In the genomic region with DNA sequence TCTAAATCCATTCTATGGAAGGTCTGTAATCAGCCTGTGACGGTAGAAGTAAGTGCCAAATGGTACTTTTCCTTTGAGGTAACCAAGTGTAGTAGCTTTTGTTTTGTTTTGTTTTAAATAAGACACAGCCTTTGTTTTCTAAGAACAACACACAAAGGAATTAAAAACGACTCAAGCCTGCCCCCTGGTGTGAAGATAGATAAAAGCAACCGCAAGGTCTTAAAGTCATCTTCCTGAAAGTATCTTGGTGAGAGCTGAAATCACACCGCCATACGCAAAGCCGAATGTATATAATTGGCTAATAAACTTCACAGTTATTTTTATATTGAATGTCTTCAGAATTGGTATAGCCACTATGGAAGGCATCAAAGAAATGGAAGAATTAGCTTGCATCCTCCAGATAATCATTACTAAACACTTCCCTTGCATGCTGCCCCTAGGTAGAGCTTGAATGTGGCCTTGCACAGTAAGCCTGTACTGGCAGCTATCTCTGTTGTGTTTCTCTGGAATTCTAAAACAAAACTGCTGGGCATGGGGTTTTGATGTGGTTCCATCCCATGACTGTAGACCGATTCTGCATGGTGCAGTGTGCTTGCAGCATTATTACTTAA, we compare ENCODE assay signal across 8 cellular contexts.
DNase-seq lines count a peak whose midpoint lies in the region; ATAC-seq and TF ChIP-seq lines count a peak whose summit lies in the region.

No MANE protein-coding gene starts in this region.

- DNase-seq in AG20443 (ENCODE audit: low spot score) (peak; percentile 53), NCI-H526 (lab: John Stamatoyannopoulos, UW) (peak; percentile 70 to 93), adrenal gland (peak; percentile 55 to 88 (median 69)), iPS DF 6.9 (ENCODE audit: low read depth, low spot score) (peak; percentile 43), HPDE6-E6E7 (ENCODE audit: extremely low spot score) (no peak)
- DNase-seq in stimulated activated CD4-positive, alpha-beta T cell treated with anti-CD3 and anti-CD28 coated beads, Interleukin-2, amount 100 ng/mL, for 24 hours, result peak; percentile 40 to 50

- WGBS in adrenal gland, 4 donors, result 22 to 31% (median 25%) methylated on average over 7 of the region's 7 CpGs
- WGBS in iPS DF 6.9 (ENCODE audit: insufficient coverage, insufficient read length), result no CpG with 5 or more reads among the region's 7 CpGs

- peak; percentile 86 for ATAC-seq in HG03439 (IDR thresholded peaks at IDR 0.05; ENCODE audit: unreplicated experiment)

- no peak for TF ChIP-seq POLR2A in adrenal gland (IDR thresholded peaks at IDR 0.05)

- intact Hi-C loops in adrenal gland (cut with DNase I), result loop anchor here (2.0 to 10.0 kb wide), 5 partner anchors 195 to 475 kb away; no protein-coding TSS in a partner anchor

- H3K27me3 ChIP-seq in adrenal gland (no peaks in the 10 kb centered on the region), iPS DF 6.9 (ENCODE audit: control insufficient read depth, insufficient read depth, low read length) (no peaks in the 10 kb centered on the region)

- H3K4me3 ChIP-seq in GM12875 (ENCODE audit: low read depth, low read length) (no peak overlapping the region), adrenal gland (no peak overlapping the region), iPS DF 6.9 (ENCODE audit: low read length) (no peak overlapping the region)

- TF ChIP-seq CTCF in GM12875 (IDR thresholded peaks at IDR 0.05; ENCODE audit: borderline replicate concordance, insufficient read depth, low read depth, low read length) (peak; percentile 35; the same call in 1 of the 2 replicates), adrenal gland (IDR thresholded peaks at IDR 0.05) (peak; percentile 62 to 83 (median 72))

- H3K36me3 ChIP-seq in adrenal gland (replicated peaks in 1 of 2) (no peaks in the 10 kb centered on the region), iPS DF 6.9 (ENCODE audit: control insufficient read depth, insufficient read depth, low read length) (no peaks in the 10 kb centered on the region)

- H3K9me3 ChIP-seq in adrenal gland (replicated peaks in 1 of 3) (no peaks in the 10 kb centered on the region), iPS DF 6.9 (ENCODE audit: control insufficient read depth, insufficient read depth, low read length) (no peaks in the 10 kb centered on the region)

- H3K27ac ChIP-seq in adrenal gland, result no peak overlapping the region
- H3K27ac ChIP-seq in iPS DF 6.9 (ENCODE audit: low read length), result no peak overlapping the region

- no peaks in the 10 kb centered on the region for H3K4me1 ChIP-seq in adrenal gland (replicated peaks in 1 of 2)
- peaks cover 3% of the 10 kb centered on the region; the same call in 1 of the 2 replicates for H3K4me1 ChIP-seq in iPS DF 6.9 (ENCODE audit: control insufficient read depth, insufficient read depth, low read length)
